Comparison of ENCODE assay signal across 8 cellular contexts in the genomic region with DNA sequence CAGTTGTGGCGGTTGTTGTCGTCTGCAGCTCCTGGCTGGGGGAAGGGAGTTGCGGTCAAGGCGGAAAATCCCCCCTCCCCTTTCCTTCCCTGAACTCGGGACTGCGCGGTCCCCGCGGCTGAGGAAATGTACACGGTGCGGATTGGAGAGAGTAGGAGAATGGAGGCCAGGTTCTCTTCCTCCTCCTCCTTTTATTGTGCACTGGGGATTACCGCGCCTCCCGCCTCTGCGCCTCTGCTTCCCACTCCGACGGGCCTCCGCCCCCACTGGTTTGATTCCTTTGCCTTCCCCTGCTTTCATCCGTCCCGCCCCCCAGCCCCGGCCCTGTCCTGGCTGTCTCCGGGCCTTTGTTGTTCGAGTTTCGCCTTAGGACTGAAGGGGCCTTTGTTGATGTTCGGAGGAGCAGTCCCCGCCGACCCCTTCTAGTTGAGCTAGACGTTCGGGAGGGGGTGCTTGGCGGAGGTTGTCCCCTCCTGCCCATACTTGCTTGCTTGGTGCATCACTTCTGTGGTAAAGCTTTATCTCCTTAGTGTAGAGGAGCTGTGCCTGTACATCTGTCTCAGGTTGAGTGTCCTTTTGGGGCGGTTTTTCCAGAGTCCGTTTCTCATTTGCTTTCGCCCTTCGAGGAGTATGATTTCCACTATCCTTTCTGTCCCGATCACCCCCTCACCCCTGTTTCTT. TPM values are rescaled to one million over a fixed set of nuclear protein-coding genes. Genes with fewer than 3 reads are reported as not detected.
DNase-seq lines count a peak whose midpoint lies in the region; ATAC-seq and TF ChIP-seq lines count a peak whose summit lies in the region.

No MANE protein-coding gene starts in this region.

- TF ChIP-seq CTCF in activated B cell treated with CpG ODN at 0.5 μM for 24 hours (IDR thresholded peaks at IDR 0.05) (no peak), coronary artery (IDR thresholded peaks at IDR 0.05) (no peak), left lung (IDR thresholded peaks at IDR 0.05) (no peak)

- peak overlapping the region; percentile 92 to 99 (median 96) for H3K4me3 Mint-ChIP-seq in CD4-positive, CD25-positive, alpha-beta regulatory T cell
- peak overlapping the region; percentile 91 for H3K4me3 Mint-ChIP-seq in activated B cell treated with CpG ODN at 0.5 μM for 24 hours

- peaks cover 35 to 74% (median 50%) of the 10 kb centered on the region in 4 donors for H3K4me1 Mint-ChIP-seq in CD4-positive, CD25-positive, alpha-beta regulatory T cell
- peaks cover 65% of the 10 kb centered on the region for H3K4me1 Mint-ChIP-seq in activated B cell treated with CpG ODN at 0.5 μM for 24 hours

- no peak for ATAC-seq in CD4-positive, CD25-positive, alpha-beta regulatory T cell (ENCODE audit: low read depth in 2 of 2)
- peak; percentile 0 for ATAC-seq in GM19438 (IDR thresholded peaks at IDR 0.05; ENCODE audit: low read depth, unreplicated experiment)
- ATAC-seq in activated B cell treated with CpG ODN at 0.5 μM for 24 hours (ENCODE audit: low read depth) = no peak
- ATAC-seq in left lung = peak; percentile 31

- DNase-seq in CD4-positive, CD25-positive, alpha-beta regulatory T cell = peak in 1 of 3 donors; percentile 68
- DNase-seq in LoVo (ENCODE audit: low spot score) (peak; percentile 36), activated B cell treated with CpG ODN at 0.5 μM for 24 hours (peak; percentile 42), coronary artery (ENCODE audit: low spot score) (no peak), left lung (peak; percentile 64 to 85), NCI-H187 (lab: John Stamatoyannopoulos, UW) (no peak)
- DNase-seq in stimulated activated CD4-positive, alpha-beta T cell treated with anti-CD3 and anti-CD28 coated beads, Interleukin-4, amount 100 ng/mL, for 1 hour = peak; percentile 58

- peaks cover 0 to 4% (median 0%) of the 10 kb centered on the region in 7 donors for H3K9me3 Mint-ChIP-seq in CD4-positive, CD25-positive, alpha-beta regulatory T cell
- no peaks in the 10 kb centered on the region for H3K9me3 Mint-ChIP-seq in activated B cell treated with CpG ODN at 0.5 μM for 24 hours

- peak overlapping the region; percentile 94 to 98 (median 98) for H3K27ac Mint-ChIP-seq in CD4-positive, CD25-positive, alpha-beta regulatory T cell
- peak overlapping the region; percentile 97 for H3K27ac Mint-ChIP-seq in activated B cell treated with CpG ODN at 0.5 μM for 24 hours

- no peaks in the 10 kb centered on the region for H3K27me3 Mint-ChIP-seq in CD4-positive, CD25-positive, alpha-beta regulatory T cell
- no peaks in the 10 kb centered on the region for H3K27me3 Mint-ChIP-seq in activated B cell treated with CpG ODN at 0.5 μM for 24 hours

- intact Hi-C loops in activated B cell treated with CpG ODN at 0.5 μM for 24 hours (cut with micrococcal nuclease) (loop anchor here (1.0 to 10.0 kb wide), 17 partner anchors 8 to 1924 kb away; a partner anchor contains a TSS), left lung (cut with DNase I) (no loop called here)

- no peaks in the 10 kb centered on the region for H3K27me3 ChIP-seq in CD4-positive, CD25-positive, alpha-beta regulatory T cell (ENCODE audit: control insufficient read depth, insufficient read depth, low read length)
- no peaks in the 10 kb centered on the region for H3K27me3 ChIP-seq in left lung

- peaks cover 3% of the 10 kb centered on the region for H3K36me3 Mint-ChIP-seq in CD4-positive, CD25-positive, alpha-beta regulatory T cell
- H3K36me3 Mint-ChIP-seq in activated B cell treated with CpG ODN at 0.5 μM for 24 hours (ENCODE audit: low read depth) = peaks cover 25% of the 10 kb centered on the region

- POLR2A ChIA-PET in activated B cell treated with CpG ODN at 0.5 μM for 24 hours (lab: Charles Lee) = interaction anchor here (2.5 kb wide), 1 partner anchor 25 kb away, joined by 13 read pairs; no protein-coding TSS in a partner anchor

- no peaks in the 10 kb centered on the region for H3K36me3 ChIP-seq in CD4-positive, CD25-positive, alpha-beta regulatory T cell (ENCODE audit: control insufficient read depth, insufficient read depth, low read length)
- H3K36me3 ChIP-seq in left lung = no peaks in the 10 kb centered on the region

- CTCF ChIA-PET in activated B cell treated with CpG ODN at 0.5 μM for 24 hours (lab: Charles Lee) = interaction anchor here (0.8 to 1.4 kb wide), 3 partner anchors 13 to 77 kb away, joined by 4 to 5 read pairs (median 4); no protein-coding TSS in a partner anchor

- peak overlapping the region; percentile 99 for H3K27ac ChIP-seq in CD4-positive, CD25-positive, alpha-beta regulatory T cell (ENCODE audit: insufficient read depth, low read length, poor library complexity, severe bottlenecking)
- H3K27ac ChIP-seq in coronary artery (peak overlapping the region; percentile 94 to 98), left lung (peak overlapping the region; percentile 96 to 98)

- peaks cover 81% of the 10 kb centered on the region for H3K4me1 ChIP-seq in CD4-positive, CD25-positive, alpha-beta regulatory T cell (ENCODE audit: control insufficient read depth, insufficient read depth, low read length, poor library complexity, severe bottlenecking)
- H3K4me1 ChIP-seq in left lung = peaks cover 0 to 62% of the 10 kb centered on the region in 2 donors

- H3K4me3 ChIP-seq in CD4-positive, CD25-positive, alpha-beta regulatory T cell (ENCODE audit: low read depth, low read length) = peak overlapping the region; percentile 91
- H3K4me3 ChIP-seq in coronary artery = peak overlapping the region; percentile 99
- peak overlapping the region; percentile 99 to 100 for H3K4me3 ChIP-seq in left lung

- H3K9me3 ChIP-seq in CD4-positive, CD25-positive, alpha-beta regulatory T cell (ENCODE audit: control insufficient read depth in 2 of 2, low read length in 2 of 2) = no peaks in the 10 kb centered on the region
- H3K9me3 ChIP-seq in left lung = no peaks in the 10 kb centered on the region

RNA-seq across cellular contexts. Expression of a gene that starts 0.7 kb away (rescaled TPM):
- 119 TPM for total RNA-seq in CD4-positive, CD25-positive, alpha-beta regulatory T cell
- polyA plus RNA-seq in CD4-positive, CD25-positive, alpha-beta regulatory T cell = 10 to 100 TPM; 25.6 to 44.1 (median 29.4) TPM
- 54.8 and 66.6 TPM in 2 replicates for total RNA-seq in activated B cell treated with CpG ODN at 0.5 μM for 24 hours
- total RNA-seq in left lung = 10 to 100 TPM; 25.2 to 29.1 TPM

Comparison
In these comparisons a context has a peak if more than half of its experiments do, and no peak if none do; other contexts are left out.
1. ATAC-seq: peak in GM19438 (single experiment) and left lung (single experiment); none in CD4-positive, CD25-positive, alpha-beta regulatory T cell (0 of 2) and activated B cell treated with CpG ODN at 0.5 μM for 24 hours (single experiment).
2. DNase-seq: peak in LoVo (single experiment), activated B cell treated with CpG ODN at 0.5 μM for 24 hours (single experiment), left lung (2 of 2) and stimulated activated CD4-positive, alpha-beta T cell treated with anti-CD3 and anti-CD28 coated beads, Interleukin-4, amount 100 ng/mL, for 1 hour (single experiment); none in coronary artery (single experiment) and NCI-H187 (0 of 2).
3. Peak in every context shown above with its lines, with median percentiles within 50 percentile points of each other: H3K27ac ChIP-seq and H3K4me3 ChIP-seq.